Comparison of ENCODE assay signal across 9 cellular contexts in genomic region chr11:111935331-111936044, GRCh38. TPM values are rescaled to one million over a fixed set of nuclear protein-coding genes. Genes with fewer than 3 reads are reported as not detected.
DNase-seq lines count a peak whose midpoint lies in the region; ATAC-seq and TF ChIP-seq lines count a peak whose summit lies in the region.
"Had no signal": no experiment of that assay in that cellular context is flagged by ENCODE, and none has a peak within 500 bp of the region (broad histone marks: within the 10 kb centered on the region; RNA-seq: fewer than 3 reads in every experiment).

No MANE protein-coding gene starts in this region.

- peaks cover 3% of the 10 kb centered on the region for H3K27me3 Mint-ChIP-seq in CD8-positive, alpha-beta T cell (ENCODE audit: low read depth)
- H3K27me3 Mint-ChIP-seq in progenitor cell of endocrine pancreas = no peaks in the 10 kb centered on the region

- POLR2A ChIA-PET in CD8-positive, alpha-beta T cell (lab: Charles Lee) = interaction anchor here (1.0 kb wide), 1 partner anchor 65 kb away, joined by 5 read pairs; the partner anchor contains the start of gene ALG9

- H3K9me2 ChIP-seq in OCI-LY1 (ENCODE audit: low read depth, low read length) = no peaks in the 10 kb centered on the region

- no peaks in the 10 kb centered on the region for H4K20me1 ChIP-seq in OCI-LY1 (ENCODE audit: insufficient read depth, low read length)
- no peaks in the 10 kb centered on the region for H4K20me1 ChIP-seq in fibroblast of lung (ENCODE audit: control insufficient read depth, extremely low read depth, insufficient read depth, low read length)

- intact Hi-C loops in CD8-positive, alpha-beta T cell (cut with DNase I, micrococcal nuclease) = loop anchor here in 1 of 2 experiments (5.0 to 10.0 kb wide), 2 partner anchors 292 to 1839 kb away; partner anchors contain the start of genes CLDN25, PTS and ZW10

- no peak for DNase-seq in CD8-positive, alpha-beta T cell
- peak in 1 of 2 donors; percentile 60 for DNase-seq in fibroblast of lung (ENCODE audit: low read depth in 2 of 2)
- no peak for DNase-seq in progenitor cell of endocrine pancreas (ENCODE audit: low spot score, unreplicated experiment)
- no peak for DNase-seq in kidney glomerular epithelial cell (lab: John Stamatoyannopoulos, UW)
- no peak for DNase-seq in stimulated activated CD4-positive, alpha-beta T cell treated with anti-CD3 and anti-CD28 coated beads, Interleukin-1b, Interleukin-23, amount 100 ng/mL, for 48 hours
- no peak for DNase-seq in NCI-H345 treated with DMSO at 0.1 percent for 48 hours (lab: John Stamatoyannopoulos, UW; ENCODE audit: unreplicated experiment)
- no peak for DNase-seq in iPS-NIHi7 (ENCODE audit: extremely low spot score)
- DNase-seq: activated CD4-positive, alpha-beta T cell treated with anti-CD3 and anti-CD28 coated beads for 1 hour had no signal

- H3K27me3 ChIP-seq in CD8-positive, alpha-beta T cell (ENCODE audit: insufficient read depth, low read length) = no peaks in the 10 kb centered on the region
- H3K27me3 ChIP-seq in OCI-LY1 (ENCODE audit: insufficient read depth, low read length) (no peaks in the 10 kb centered on the region), fibroblast of lung (ENCODE audit: control insufficient read depth, insufficient read depth, low read length) (no peaks in the 10 kb centered on the region)

- no peak for TF ChIP-seq CTCF in CD8-positive, alpha-beta T cell (IDR thresholded peaks at IDR 0.05)
- TF ChIP-seq CTCF in OCI-LY1 (IDR thresholded peaks at IDR 0.05; ENCODE audit: low read length) = no peak
- no peak for TF ChIP-seq CTCF in fibroblast of lung (conservative IDR thresholded peaks at IDR 0.05 in 1 of 2, IDR thresholded peaks at IDR 0.05 in 1 of 2; ENCODE audit: low read depth in 1 of 2, low read length in 2 of 2)
- TF ChIP-seq CTCF in progenitor cell of endocrine pancreas (IDR thresholded peaks at IDR 0.05; ENCODE audit: unreplicated experiment) = no peak

- peak overlapping the region; percentile 42 for H3K4me3 Mint-ChIP-seq in CD8-positive, alpha-beta T cell
- H3K4me3 Mint-ChIP-seq in progenitor cell of endocrine pancreas (ENCODE audit: low read depth) = no peak overlapping the region

- peaks cover 29% of the 10 kb centered on the region for H3K4me1 ChIP-seq in CD8-positive, alpha-beta T cell (ENCODE audit: insufficient read depth, low read length)
- H3K4me1 ChIP-seq in OCI-LY1 (ENCODE audit: insufficient read depth, low read length, severe bottlenecking) (peaks cover 39% of the 10 kb centered on the region), fibroblast of lung (ENCODE audit: control insufficient read depth, extremely low read depth, insufficient read depth, low read length) (peaks cover 15% of the 10 kb centered on the region)

- H3K4me3 ChIP-seq in CD8-positive, alpha-beta T cell (ENCODE audit: low read depth, low read length) = no peak overlapping the region
- H3K4me3 ChIP-seq in OCI-LY1 (ENCODE audit: low read depth, low read length, poor library complexity, severe bottlenecking) (no peak overlapping the region), fibroblast of lung (replicated peaks in 1 of 4; ENCODE audit: control extremely low read depth in 1 of 4, insufficient read depth in 1 of 4, low read depth in 3 of 4, low read length in 4 of 4) (no peak overlapping the region)

- no peaks in the 10 kb centered on the region for H3F3A ChIP-seq in OCI-LY1 (ENCODE audit: insufficient read depth, low read length)

- peaks cover 40% of the 10 kb centered on the region for H3K4me1 Mint-ChIP-seq in CD8-positive, alpha-beta T cell (ENCODE audit: low read depth)
- H3K4me1 Mint-ChIP-seq in progenitor cell of endocrine pancreas (ENCODE audit: low read depth) = peaks cover 31% of the 10 kb centered on the region

- no peaks in the 10 kb centered on the region for H3K9me3 Mint-ChIP-seq in CD8-positive, alpha-beta T cell
- no peaks in the 10 kb centered on the region for H3K9me3 Mint-ChIP-seq in progenitor cell of endocrine pancreas (ENCODE audit: low read depth)

- ATAC-seq in CD8-positive, alpha-beta T cell = no peak

- no peaks in the 10 kb centered on the region for H3K36me3 ChIP-seq in CD8-positive, alpha-beta T cell (ENCODE audit: insufficient read depth, low read length)
- H3K36me3 ChIP-seq in OCI-LY1 (ENCODE audit: insufficient read depth, low read length) (no peaks in the 10 kb centered on the region), fibroblast of lung (ENCODE audit: control insufficient read depth, insufficient read depth, low read length) (no peaks in the 10 kb centered on the region)

- H2AFZ ChIP-seq in OCI-LY1 (ENCODE audit: low read length) = no peak overlapping the region
- H2AFZ ChIP-seq in fibroblast of lung (ENCODE audit: low read length) = no peak overlapping the region

- no peak overlapping the region for H3K27ac Mint-ChIP-seq in CD8-positive, alpha-beta T cell
- peak overlapping the region; percentile 5 for H3K27ac Mint-ChIP-seq in progenitor cell of endocrine pancreas

- H3K4me2 ChIP-seq in OCI-LY1 (ENCODE audit: low read length) (peak overlapping the region; percentile 91; the same call in 1 of the 2 replicates), fibroblast of lung (ENCODE audit: extremely low read depth, insufficient read depth, low read length) (peak overlapping the region; percentile 87)

- no peaks in the 10 kb centered on the region for H3K36me3 Mint-ChIP-seq in CD8-positive, alpha-beta T cell
- peaks cover 1% of the 10 kb centered on the region for H3K36me3 Mint-ChIP-seq in progenitor cell of endocrine pancreas (ENCODE audit: insufficient read depth)

- H3K27ac ChIP-seq in CD8-positive, alpha-beta T cell (ENCODE audit: low read depth, low read length) = no peak overlapping the region
- H3K27ac ChIP-seq in OCI-LY1 (ENCODE audit: low read depth, low read length, poor library complexity, severe bottlenecking) (peak overlapping the region; percentile 5), fibroblast of lung (ENCODE audit: insufficient read depth, low read length) (no peak overlapping the region)

- no peaks in the 10 kb centered on the region for H3K79me2 ChIP-seq in OCI-LY1 (ENCODE audit: insufficient read depth, low read length)
- no peaks in the 10 kb centered on the region for H3K79me2 ChIP-seq in fibroblast of lung (ENCODE audit: control insufficient read depth, insufficient read depth, low read length)

- peak overlapping the region; percentile 70; the same call in 1 of the 2 replicates for H3K9ac ChIP-seq in OCI-LY1 (ENCODE audit: low read length)
- no peak overlapping the region for H3K9ac ChIP-seq in fibroblast of lung (ENCODE audit: insufficient read depth, low read length)

- CTCF ChIA-PET in CD8-positive, alpha-beta T cell (lab: Charles Lee) = interaction anchor here (0.6 to 8.9 kb wide), 5 partner anchors 9 to 55 kb away, joined by 3 to 132 read pairs (median 3); no protein-coding TSS in a partner anchor

- no peaks in the 10 kb centered on the region for H3K9me3 ChIP-seq in CD8-positive, alpha-beta T cell (ENCODE audit: low read length)
- H3K9me3 ChIP-seq in OCI-LY1 (ENCODE audit: low read length) = no peaks in the 10 kb centered on the region
- H3K9me3 ChIP-seq in fibroblast of lung (ENCODE audit: control insufficient read depth, insufficient read depth, low read depth, low read length) = no peaks in the 10 kb centered on the region

RNA-seq across cellular contexts. Expression of gene DIXDC1, which starts 1.7 kb away (rescaled TPM):
- total RNA-seq in CD8-positive, alpha-beta T cell = under 1 TPM; 0.22 to 0.39 TPM
- total RNA-seq in fibroblast of lung (18.2 and 19.8 TPM in 2 replicates), progenitor cell of endocrine pancreas (23.5 and 25.0 TPM in 2 replicates)
- polyA plus RNA-seq in fibroblast of lung = 8.4 and 14.3 TPM in 2 replicates
- 5.4 and 9.8 TPM in 2 replicates for polyA plus RNA-seq in fibroblast of lung (2012)
- polyA minus RNA-seq in fibroblast of lung (ENCODE audit: low replicate concordance) = 1.4 and 2.4 TPM in 2 replicates

RNA-seq across cellular contexts. Expression of gene C11orf52, which starts 16.8 kb away (rescaled TPM):
- not detected for total RNA-seq in CD8-positive, alpha-beta T cell
- total RNA-seq in fibroblast of lung (0.51 and 0.99 TPM in 2 replicates), progenitor cell of endocrine pancreas (16.2 and 19.4 TPM in 2 replicates)
- polyA plus RNA-seq in fibroblast of lung = 0.32 and 1.3 TPM in 2 replicates
- polyA plus RNA-seq in fibroblast of lung (2012) = 0.39 and 1.4 TPM in 2 replicates
- polyA minus RNA-seq in fibroblast of lung (ENCODE audit: low replicate concordance) = not detected in 2 replicates

RNA-seq across cellular contexts. Expression of gene HSPB2, which starts 23.0 kb away (rescaled TPM):
- not detected for total RNA-seq in CD8-positive, alpha-beta T cell
- total RNA-seq in fibroblast of lung (2.1 and 2.8 TPM in 2 replicates), progenitor cell of endocrine pancreas (not detected in 2 replicates)
- 0.94 and 2.5 TPM in 2 replicates for polyA plus RNA-seq in fibroblast of lung
- polyA plus RNA-seq in fibroblast of lung (2012) = 2.8 and 7.4 TPM in 2 replicates
- polyA minus RNA-seq in fibroblast of lung (ENCODE audit: low replicate concordance) = 0.27 TPM in 1 of 2 replicates, not detected in the other

RNA-seq across cellular contexts. Expression of gene CRYAB, which starts 23.9 kb away (rescaled TPM):
- total RNA-seq in CD8-positive, alpha-beta T cell = not detected
- total RNA-seq in fibroblast of lung (28.5 and 51.2 TPM in 2 replicates), progenitor cell of endocrine pancreas (1.2 TPM in 1 of 2 replicates, not detected in the other)
- 30.0 and 48.1 TPM in 2 replicates for polyA plus RNA-seq in fibroblast of lung
- polyA plus RNA-seq in fibroblast of lung (2012) = 43.8 and 99.4 TPM in 2 replicates
- polyA minus RNA-seq in fibroblast of lung (ENCODE audit: low replicate concordance) = 44.5 and 75.1 TPM in 2 replicates

RNA-seq across cellular contexts. Expression of gene CFAP68, which starts 56.1 kb away (rescaled TPM):
- 10 to 100 TPM; 21.7 to 22.7 TPM for total RNA-seq in CD8-positive, alpha-beta T cell
- total RNA-seq in fibroblast of lung (16.9 and 19.3 TPM in 2 replicates), progenitor cell of endocrine pancreas (25.7 and 28.4 TPM in 2 replicates)
- 21.1 and 23.0 TPM in 2 replicates for polyA plus RNA-seq in fibroblast of lung
- polyA plus RNA-seq in fibroblast of lung (2012) = 23.7 and 28.0 TPM in 2 replicates
- 2.7 TPM in 1 of 2 replicates, not detected in the other for polyA minus RNA-seq in fibroblast of lung (ENCODE audit: low replicate concordance)

Comparison
In these comparisons a context has a peak if more than half of its experiments do, and no peak if none do; other contexts are left out.
1. RNA of gene DIXDC1, which starts 1.7 kb away (total RNA-seq): 23.5 to 25.0 TPM in progenitor cell of endocrine pancreas and 18.2 to 19.8 TPM in fibroblast of lung; 0.22 to 0.39 TPM in CD8-positive, alpha-beta T cell; every median in the first group is over 10 times any median in the second.